In genomic region chr10:95693668-95694534, GRCh38 we compare ENCODE assay signal across 8 cellular contexts. TPM values are rescaled to one million over a fixed set of nuclear protein-coding genes. Genes with fewer than 3 reads are reported as not detected.
DNase-seq lines count a peak whose midpoint lies in the region; ATAC-seq lines count a peak whose summit lies in the region.

TCTN3 (minus strand) TSS chr10:95693927; CDS start chr10:95693899, 28 bp downstream.

- peaks cover 22 to 37% (median 33%) of the 10 kb centered on the region in 11 experiments; a peak in 20 of 22 replicates for H3K36me3 ChIP-seq in BLaER1 treated with 17β-estradiol and CSF1 and Interleukin-3, amounts not matched to agents 10 nM and 100 nM

- peaks cover 0 to 11% (median 9%) of the 10 kb centered on the region in 11 experiments; a peak in 17 of 22 replicates for H3K9me3 ChIP-seq in BLaER1 treated with 17β-estradiol and CSF1 and Interleukin-3, amounts not matched to agents 10 nM and 100 nM (replicated peaks in 1 of 11)

- peak within 1 kb of the TSS; percentile 94 for H3K4me3 Mint-ChIP-seq in activated CD4-positive, alpha-beta T cell treated with anti-CD3 and anti-CD28 coated beads, Interleukin-2, amount 10 ng/mL, durations not matched to agents 7 days and 5 days

- peaks cover 2% of the 10 kb centered on the region for H3K27me3 Mint-ChIP-seq in activated CD4-positive, alpha-beta T cell treated with anti-CD3 and anti-CD28 coated beads, Interleukin-2, amount 10 ng/mL, durations not matched to agents 7 days and 5 days

- POLR2A ChIA-PET in activated CD4-positive, alpha-beta T cell treated with anti-CD3 and anti-CD28 coated beads, Interleukin-2, amount 10 ng/mL, durations not matched to agents 7 days and 5 days (lab: Charles Lee) = interaction anchor here (0.6 kb wide), 1 partner anchor 171 kb away, joined by 3 read pairs; no protein-coding TSS in a partner anchor

- no peaks in the 10 kb centered on the region for H3K9me3 Mint-ChIP-seq in activated CD4-positive, alpha-beta T cell treated with anti-CD3 and anti-CD28 coated beads, Interleukin-2, amount 10 ng/mL, durations not matched to agents 7 days and 5 days

- DNase-seq in GM19240 (ENCODE audit: insufficient read length, low spot score) = peak; percentile 90
- DNase-seq in NCI-H526 treated with DMSO at 0.1 percent for 48 hours (lab: John Stamatoyannopoulos, UW) = peak; percentile 90
- peak; percentile 97 for DNase-seq in activated CD4-positive, alpha-beta T cell treated with anti-CD3 and anti-CD28 coated beads, Interleukin-2, amount 10 ng/mL, durations not matched to agents 7 days and 5 days
- peak; percentile 60 for DNase-seq in cortex of kidney (lab: John Stamatoyannopoulos, UW)
- DNase-seq in left kidney (ENCODE audit: low read depth, low spot score) = peak; percentile 100
- peak; percentile 96 for DNase-seq in stimulated activated CD4-positive, alpha-beta T cell treated with anti-CD3 and anti-CD28 coated beads, Interleukin-2, amount 100 ng/mL, for 4 hours (ENCODE audit: low read depth)

- peak within 1 kb of the TSS; percentile 92 for H3K27ac Mint-ChIP-seq in activated CD4-positive, alpha-beta T cell treated with anti-CD3 and anti-CD28 coated beads, Interleukin-2, amount 10 ng/mL, durations not matched to agents 7 days and 5 days

- H3K4me2 ChIP-seq in BLaER1 treated with 17β-estradiol and CSF1 and Interleukin-3, amounts not matched to agents 10 nM and 100 nM = peak within 1 kb of the TSS; percentile 88 to 99 (median 96)

- peak; percentile 95 for ATAC-seq in HG03469 (IDR thresholded peaks at IDR 0.05; ENCODE audit: unreplicated experiment)

- H4K20me1 ChIP-seq in BLaER1 treated with 17β-estradiol and CSF1 and Interleukin-3, amounts not matched to agents 10 nM and 100 nM = peaks cover 0 to 43% (median 0%) of the 10 kb centered on the region in 11 experiments; a peak in 7 of 22 replicates

- peak within 1 kb of the TSS; percentile 79 to 91 (median 85) for H3K9ac ChIP-seq in BLaER1 treated with 17β-estradiol and CSF1 and Interleukin-3, amounts not matched to agents 10 nM and 100 nM

- H3K36me3 Mint-ChIP-seq in activated CD4-positive, alpha-beta T cell treated with anti-CD3 and anti-CD28 coated beads, Interleukin-2, amount 10 ng/mL, durations not matched to agents 7 days and 5 days (ENCODE audit: low read depth) = peaks cover 14% of the 10 kb centered on the region

- peaks cover 17 to 61% (median 33%) of the 10 kb centered on the region in 10 experiments for H3K4me1 ChIP-seq in BLaER1 treated with 17β-estradiol and CSF1 and Interleukin-3, amounts not matched to agents 10 nM and 100 nM

- CTCF ChIA-PET in activated CD4-positive, alpha-beta T cell treated with anti-CD3 and anti-CD28 coated beads, Interleukin-2, amount 10 ng/mL, durations not matched to agents 7 days and 5 days (lab: Charles Lee) = interaction anchor here (0.5 to 3.4 kb wide), 63 partner anchors 9 to 641 kb away, joined by 3 to 149 read pairs (median 4); partner anchors contain the start of genes ALDH18A1 and ENTPD1

- peak within 1 kb of the TSS; percentile 83 to 98 (median 90) for H3K4me3 ChIP-seq in BLaER1 treated with 17β-estradiol and CSF1 and Interleukin-3, amounts not matched to agents 10 nM and 100 nM

- peaks cover 35% of the 10 kb centered on the region for H3K4me1 Mint-ChIP-seq in activated CD4-positive, alpha-beta T cell treated with anti-CD3 and anti-CD28 coated beads, Interleukin-2, amount 10 ng/mL, durations not matched to agents 7 days and 5 days

- H3K27ac ChIP-seq in BLaER1 treated with 17β-estradiol and CSF1 and Interleukin-3, amounts not matched to agents 10 nM and 100 nM = peak within 1 kb of the TSS; percentile 55 to 78 (median 73); a peak in 21 of 22 replicates

- H3K27me3 ChIP-seq in BLaER1 treated with 17β-estradiol and CSF1 and Interleukin-3, amounts not matched to agents 10 nM and 100 nM = no peaks in the 10 kb centered on the region

RNA-seq across cellular contexts. Expression of gene TCTN3, which starts in this region (rescaled TPM):
- total RNA-seq in activated CD4-positive, alpha-beta T cell treated with anti-CD3 and anti-CD28 coated beads, Interleukin-2, amount 10 ng/mL, durations not matched to agents 7 days and 5 days = 10 to 100 TPM; 14.3 to 15.6 TPM

Comparison
In these comparisons a context has a peak if more than half of its experiments do, and no peak if none do; other contexts are left out.
1. Peak in every context shown above with its lines: DNase-seq, ATAC-seq, H3K4me3 ChIP-seq and H3K27ac ChIP-seq.